8 cellular contexts compared by ENCODE assay signal in the genomic region with DNA sequence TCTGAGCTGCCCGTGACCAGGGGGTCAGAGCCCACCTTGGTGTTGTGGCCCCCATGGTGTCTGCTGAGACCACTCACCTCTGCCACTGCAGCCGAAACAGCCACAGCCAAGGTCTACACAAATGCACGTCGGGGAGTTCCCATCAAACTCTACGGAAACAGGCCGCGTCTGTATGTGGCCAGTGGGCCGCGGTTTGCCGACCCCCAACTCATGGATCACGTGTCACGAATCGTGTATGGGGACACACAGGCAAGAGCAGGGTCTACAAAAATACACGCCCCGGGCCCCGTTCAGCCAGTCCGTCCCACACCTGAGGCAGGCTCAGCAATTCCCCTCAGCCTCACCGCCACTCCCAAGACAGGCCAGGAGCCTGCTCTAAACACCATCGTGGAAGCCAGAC.
"Had no signal": no experiment of that assay in that cellular context is flagged by ENCODE, and none has a peak within 500 bp of the region (broad histone marks: within the 10 kb centered on the region; RNA-seq: fewer than 3 reads in every experiment).

No MANE protein-coding gene starts in this region.

- H3K4me3 Mint-ChIP-seq: IgD-negative memory B cell had no signal

- H3K36me3 Mint-ChIP-seq: IgD-negative memory B cell had no signal

- H3K27me3 Mint-ChIP-seq: IgD-negative memory B cell had no signal

- H3K27ac ChIP-seq: HL-60 had no signal

- H3K27ac Mint-ChIP-seq: IgD-negative memory B cell had no signal

- FAIRE-seq: HepG2, HTR-8/SVneo, K562 had no signal

- H3K4me1 Mint-ChIP-seq: IgD-negative memory B cell had no signal

- DNase-seq: IMR-90, KBM-7, KG1 had no signal

- H3K9me3 Mint-ChIP-seq: IgD-negative memory B cell had no signal

- H3K4me3 ChIP-seq: K562 had no signal
